8 cellular contexts compared by ENCODE assay signal in the genomic region with DNA sequence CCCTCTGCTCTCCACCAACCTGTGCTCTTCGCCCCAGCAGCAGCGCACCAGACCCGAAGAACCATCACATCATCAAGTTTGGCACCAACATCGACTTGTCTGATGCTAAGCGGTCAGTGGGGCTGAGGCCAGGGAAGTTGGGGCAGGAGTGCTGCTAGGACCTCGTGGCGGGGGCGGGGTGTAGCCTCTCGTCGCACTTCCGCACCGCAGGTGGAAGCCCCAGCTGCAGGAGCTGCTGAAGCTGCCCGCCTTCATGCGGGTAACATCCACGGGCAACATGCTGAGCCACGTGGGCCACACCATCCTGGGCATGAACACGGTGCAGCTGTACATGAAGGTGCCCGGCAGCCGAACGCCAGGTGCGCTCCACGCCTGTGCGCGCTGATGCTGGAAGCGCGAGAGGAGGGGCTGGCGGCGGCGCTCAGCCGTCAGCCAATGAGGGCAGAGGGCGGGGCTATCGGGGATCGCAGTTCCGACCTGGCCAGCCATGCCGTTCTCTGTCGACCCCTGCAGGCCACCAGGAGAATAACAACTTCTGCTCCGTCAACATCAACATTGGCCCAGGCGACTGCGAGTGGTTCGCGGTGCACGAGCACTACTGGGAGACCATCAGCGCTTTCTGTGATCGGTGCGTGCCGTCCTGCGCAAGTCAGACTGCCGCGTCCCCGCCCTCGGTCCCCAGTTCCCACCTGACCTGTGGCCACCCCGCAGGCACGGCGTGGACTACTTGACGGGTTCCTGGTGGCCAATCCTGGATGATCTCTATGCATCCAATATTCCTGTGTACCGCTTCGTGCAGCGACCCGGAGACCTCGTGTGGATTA. TPM values are rescaled to one million over a fixed set of nuclear protein-coding genes. Genes with fewer than 3 reads are reported as not detected.
DNase-seq lines count a peak whose midpoint lies in the region; ATAC-seq and TF ChIP-seq lines count a peak whose summit lies in the region.

No MANE protein-coding gene starts in this region.

- ATAC-seq in GM21825 (IDR thresholded peaks at IDR 0.05; ENCODE audit: unreplicated experiment) (peak; percentile 57), thoracic aorta (ENCODE audit: insufficient number of reproducible peaks, low FRiP score, low read depth) (peak; percentile 26)

- CTCF ChIA-PET in activated naive CD4-positive, alpha-beta T cell treated with anti-CD3 and anti-CD28 coated beads, Interleukin-2, amount 10 ng/mL, durations not matched to agents 7 days and 5 days (lab: Charles Lee), result interaction anchor here (0.8 to 3.7 kb wide), 9 partner anchors 11 to 138 kb away, joined by 3 to 38 read pairs (median 5); partner anchors contain the start of gene KDM6B

- H3K27me3 ChIP-seq in osteoblast (ENCODE audit: insufficient read depth, low read length) (no peaks in the 10 kb centered on the region), thoracic aorta (replicated peaks; ENCODE audit: insufficient read depth) (no peaks in the 10 kb centered on the region)

- H4K20me1 ChIP-seq in osteoblast (ENCODE audit: insufficient read depth, low read length), result peaks cover 31% of the 10 kb centered on the region

- peaks cover 33% of the 10 kb centered on the region for H3K4me1 Mint-ChIP-seq in activated naive CD4-positive, alpha-beta T cell treated with anti-CD3 and anti-CD28 coated beads, Interleukin-2, amount 10 ng/mL, durations not matched to agents 7 days and 5 days

- no peaks in the 10 kb centered on the region for H3K9me3 ChIP-seq in osteoblast (ENCODE audit: low read depth, low read length)
- H3K9me3 ChIP-seq in thoracic aorta, result no peaks in the 10 kb centered on the region

- H3K36me3 ChIP-seq in osteoblast (ENCODE audit: insufficient read depth, low read length), result peaks cover 46% of the 10 kb centered on the region
- peaks cover 42% of the 10 kb centered on the region for H3K36me3 ChIP-seq in thoracic aorta

- DNase-seq in GDM1 (lab: John Stamatoyannopoulos, UW) (peak; percentile 79), Kasumi-1 (lab: John Stamatoyannopoulos, UW) (peak; percentile 60 to 70), SK-N-DZ (ENCODE audit: low spot score) (peak; percentile 89), germinal center (ENCODE audit: low spot score) (peak; percentile 90), osteoblast (ENCODE audit: insufficient read length, low spot score, missing footprints) (peak; percentile 99), thoracic aorta (ENCODE audit: low spot score) (no peak)
- peak; percentile 97 for DNase-seq in activated naive CD4-positive, alpha-beta T cell treated with anti-CD3 and anti-CD28 coated beads, Interleukin-2, amount 10 ng/mL, durations not matched to agents 7 days and 5 days

- no peaks in the 10 kb centered on the region for H3K27me3 Mint-ChIP-seq in activated naive CD4-positive, alpha-beta T cell treated with anti-CD3 and anti-CD28 coated beads, Interleukin-2, amount 10 ng/mL, durations not matched to agents 7 days and 5 days

- H3K4me3 ChIP-seq in osteoblast (ENCODE audit: insufficient read depth, low read length) (no peak overlapping the region), thoracic aorta (peak overlapping the region; percentile 58)

- H3K4me1 ChIP-seq in osteoblast (ENCODE audit: insufficient read depth, low read length) (peaks cover 17% of the 10 kb centered on the region), thoracic aorta (ENCODE audit: control insufficient read depth in 1 of 2, low read depth in 2 of 2) (peaks cover 15 to 25% of the 10 kb centered on the region in 2 donors)

- peak overlapping the region; percentile 33 for H3K4me2 ChIP-seq in osteoblast (ENCODE audit: insufficient read depth, low read length)

- H3K4me3 Mint-ChIP-seq in activated naive CD4-positive, alpha-beta T cell treated with anti-CD3 and anti-CD28 coated beads, Interleukin-2, amount 10 ng/mL, durations not matched to agents 7 days and 5 days, result peak overlapping the region; percentile 78

- no peaks in the 10 kb centered on the region for H3K9me3 Mint-ChIP-seq in activated naive CD4-positive, alpha-beta T cell treated with anti-CD3 and anti-CD28 coated beads, Interleukin-2, amount 10 ng/mL, durations not matched to agents 7 days and 5 days

- H3K36me3 Mint-ChIP-seq in activated naive CD4-positive, alpha-beta T cell treated with anti-CD3 and anti-CD28 coated beads, Interleukin-2, amount 10 ng/mL, durations not matched to agents 7 days and 5 days, result peaks cover 13% of the 10 kb centered on the region

- H2AFZ ChIP-seq in osteoblast (ENCODE audit: low read length), result peak overlapping the region; percentile 33

- peaks cover 11% of the 10 kb centered on the region for H3K79me2 ChIP-seq in osteoblast (ENCODE audit: insufficient read depth, low read length)

- TF ChIP-seq CTCF in osteoblast (IDR thresholded peaks at IDR 0.05; ENCODE audit: extremely low read depth, low read depth, low read length) (peak; percentile 86), thoracic aorta (IDR thresholded peaks at IDR 0.05) (peak; percentile 99)

- no peak overlapping the region for H3K27ac ChIP-seq in osteoblast (ENCODE audit: low read depth, low read length)
- no peak overlapping the region for H3K27ac ChIP-seq in thoracic aorta

- H3K27ac Mint-ChIP-seq in activated naive CD4-positive, alpha-beta T cell treated with anti-CD3 and anti-CD28 coated beads, Interleukin-2, amount 10 ng/mL, durations not matched to agents 7 days and 5 days, result peak overlapping the region; percentile 65

RNA-seq across cellular contexts. Expression of gene TMEM88, which starts 3.2 kb away (rescaled TPM):
- 0.62 and 2.0 TPM in 2 replicates for polyA plus RNA-seq in SK-N-DZ (2014; cell fraction: cytosol; rRNA removed)
- polyA plus RNA-seq in SK-N-DZ (2014; cell fraction: nucleus; rRNA removed), result 3.2 and 4.5 TPM in 2 replicates
- total RNA-seq in osteoblast (0.29 and 0.36 TPM in 2 replicates), thoracic aorta (10 to 100 TPM in 1 of 2 donors, 1 to 10 TPM in 1; 4.1 to 21.9 TPM)

RNA-seq across cellular contexts. Expression of gene NAA38, which starts 5.7 kb away (rescaled TPM):
- 80.9 and 97.9 TPM in 2 replicates for polyA plus RNA-seq in SK-N-DZ (2014; cell fraction: cytosol; rRNA removed)
- polyA plus RNA-seq in SK-N-DZ (2014; cell fraction: nucleus; rRNA removed), result 68.3 and 123 TPM in 2 replicates
- total RNA-seq in osteoblast, result 25.3 and 29.7 TPM in 2 replicates
- 10 to 100 TPM; 49.5 to 62.7 TPM for total RNA-seq in thoracic aorta

RNA-seq across cellular contexts. Expression of gene CYB5D1, which starts 6.2 kb away (rescaled TPM):
- polyA plus RNA-seq in SK-N-DZ (2014; cell fraction: cytosol; rRNA removed), result 7.8 and 9.6 TPM in 2 replicates
- 7.2 and 7.6 TPM in 2 replicates for polyA plus RNA-seq in SK-N-DZ (2014; cell fraction: nucleus; rRNA removed)
- total RNA-seq in osteoblast (8.3 and 10.5 TPM in 2 replicates), thoracic aorta (1 to 10 TPM; 3.8 to 8.9 TPM)

RNA-seq across cellular contexts. Expression of gene KDM6B, which starts 17.6 kb away (rescaled TPM):
- 2.9 and 3.0 TPM in 2 replicates for polyA plus RNA-seq in SK-N-DZ (2014; cell fraction: cytosol; rRNA removed)
- 2.8 and 15.8 TPM in 2 replicates for polyA plus RNA-seq in SK-N-DZ (2014; cell fraction: nucleus; rRNA removed)
- total RNA-seq in osteoblast (5.6 and 12.3 TPM in 2 replicates), thoracic aorta (10 to 100 TPM in 1 of 2 donors, 1 to 10 TPM in 1; 9.5 to 35.8 TPM)

RNA-seq across cellular contexts. Expression of gene CHD3, which starts 36.9 kb away (rescaled TPM):
- polyA plus RNA-seq in SK-N-DZ (2014; cell fraction: cytosol; rRNA removed), result 53.5 and 55.5 TPM in 2 replicates
- 91.9 and 124 TPM in 2 replicates for polyA plus RNA-seq in SK-N-DZ (2014; cell fraction: nucleus; rRNA removed)
- total RNA-seq in osteoblast (95.2 and 97.0 TPM in 2 replicates), thoracic aorta (100 to 1,000 TPM in 1 of 2 donors, 10 to 100 TPM in 1; 80.6 to 171 TPM)
